Comparison of ENCODE assay signal across 1 cellular context in the genomic region with DNA sequence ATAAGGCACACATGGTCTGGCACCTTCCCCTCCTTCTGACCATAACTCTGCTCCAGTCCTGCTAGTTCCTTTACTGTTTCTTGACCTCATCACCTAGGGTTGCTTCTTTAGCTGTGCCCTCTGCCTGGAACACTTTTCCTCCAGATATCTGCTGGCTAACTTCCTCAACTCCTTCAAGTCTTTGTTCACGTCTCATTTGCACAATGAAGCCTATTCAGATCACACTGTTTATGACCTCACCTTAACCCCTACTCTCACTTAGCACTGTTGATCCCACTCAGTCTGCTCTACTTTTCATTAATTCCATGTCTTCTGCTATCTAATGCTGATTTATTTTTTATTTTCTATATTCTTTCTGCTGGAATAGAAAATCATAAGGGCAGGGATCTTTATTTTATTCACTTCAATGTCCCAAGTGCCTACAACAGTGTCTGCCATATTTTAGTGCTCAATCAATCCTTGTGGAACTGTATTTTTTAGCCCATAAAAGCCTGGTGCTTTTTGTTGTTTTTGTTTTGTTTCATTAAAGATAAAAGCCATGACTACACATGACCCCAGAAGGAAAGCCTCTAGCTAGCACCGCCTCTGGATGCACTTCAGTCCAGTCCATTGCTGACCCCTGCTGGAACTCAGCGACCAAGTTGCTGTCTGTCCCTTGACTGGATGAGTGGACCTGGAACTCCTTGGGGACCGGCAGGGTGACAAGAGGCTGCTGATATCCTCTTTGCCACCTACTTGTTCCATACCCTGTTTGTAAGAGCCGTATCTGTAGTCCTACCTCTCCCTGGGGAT.
TF ChIP-seq lines count a peak whose summit lies in the region.

No MANE protein-coding gene starts in this region.

TF ChIP-seq in K562, 482 proteins besides CTCF, POLR2A, EP300 and RAD21 (continued from another document and continues in another):
- TF ChIP-seq, protein P1, sequence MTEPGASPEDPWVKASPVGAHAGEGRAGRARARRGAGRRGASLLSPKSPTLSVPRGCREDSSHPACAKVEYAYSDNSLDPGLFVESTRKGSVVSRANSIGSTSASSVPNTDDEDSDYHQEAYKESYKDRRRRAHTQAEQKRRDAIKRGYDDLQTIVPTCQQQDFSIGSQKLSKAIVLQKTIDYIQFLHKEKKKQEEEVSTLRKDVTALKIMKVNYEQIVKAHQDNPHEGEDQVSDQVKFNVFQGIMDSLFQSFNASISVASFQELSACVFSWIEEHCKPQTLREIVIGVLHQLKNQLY (CRISPR knock-in tag; conservative IDR thresholded peaks at IDR 0.05), result no peak
- no peak for TF ChIP-seq JUN (IDR thresholded peaks at IDR 0.05; ENCODE audit: borderline replicate concordance, low read depth, low read length)
- TF ChIP-seq JUN (CRISPR knock-in tag; IDR thresholded peaks at IDR 0.05; ENCODE audit: borderline replicate concordance), result no peak
- TF ChIP-seq FOXA3 (CRISPR knock-in tag; conservative IDR thresholded peaks at IDR 0.05 in 1 of 2, IDR thresholded peaks at IDR 0.05 in 1 of 2), result no peak
- no peak for TF ChIP-seq TARDBP (IDR thresholded peaks at IDR 0.05)
- no peak for TF ChIP-seq CBFB (CRISPR knock-in tag; IDR thresholded peaks at IDR 0.05)
- TF ChIP-seq RFX1 (IDR thresholded peaks at IDR 0.05), result peak; percentile 88
- TF ChIP-seq HMGN3 (IDR thresholded peaks at IDR 0.05; ENCODE audit: borderline replicate concordance, extremely low read depth, insufficient read length, low read depth, low read length), result no peak
- no peak for TF ChIP-seq ZNF311 (CRISPR knock-in tag; IDR thresholded peaks at IDR 0.05)
- TF ChIP-seq JUND (IDR thresholded peaks at IDR 0.05; ENCODE audit: borderline replicate concordance, low read depth, low read length), result peak; percentile 45; the same call in 1 of the 2 replicates
- peak; percentile 23; the same call in 1 of the 3 replicates for TF ChIP-seq JUND (tag; IDR thresholded peaks at IDR 0.05; ENCODE audit: borderline replicate concordance, low read depth, low read length)
- TF ChIP-seq CHD7 (IDR thresholded peaks at IDR 0.05; ENCODE audit: low read depth, low read length), result no peak
- TF ChIP-seq MLLT1 (IDR thresholded peaks at IDR 0.05), result no peak
- TF ChIP-seq NEUROD1 (IDR thresholded peaks at IDR 0.05; ENCODE audit: borderline replicate concordance, low read depth, low read length, partially characterized antibody), result no peak
- TF ChIP-seq ZNF444 (CRISPR knock-in tag; IDR thresholded peaks at IDR 0.05), result no peak
- TF ChIP-seq, protein P2, sequence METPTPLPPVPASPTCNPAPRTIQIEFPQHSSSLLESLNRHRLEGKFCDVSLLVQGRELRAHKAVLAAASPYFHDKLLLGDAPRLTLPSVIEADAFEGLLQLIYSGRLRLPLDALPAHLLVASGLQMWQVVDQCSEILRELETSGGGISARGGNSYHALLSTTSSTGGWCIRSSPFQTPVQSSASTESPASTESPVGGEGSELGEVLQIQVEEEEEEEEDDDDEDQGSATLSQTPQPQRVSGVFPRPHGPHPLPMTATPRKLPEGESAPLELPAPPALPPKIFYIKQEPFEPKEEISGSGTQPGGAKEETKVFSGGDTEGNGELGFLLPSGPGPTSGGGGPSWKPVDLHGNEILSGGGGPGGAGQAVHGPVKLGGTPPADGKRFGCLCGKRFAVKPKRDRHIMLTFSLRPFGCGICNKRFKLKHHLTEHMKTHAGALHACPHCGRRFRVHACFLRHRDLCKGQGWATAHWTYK (CRISPR knock-in tag; IDR thresholded peaks at IDR 0.05), result no peak
- TF ChIP-seq ARHGAP35 (IDR thresholded peaks at IDR 0.05; ENCODE audit: partially characterized antibody), result no peak
- no peak for TF ChIP-seq BRCA1 (IDR thresholded peaks at IDR 0.05)
- TF ChIP-seq BRCA1 (CRISPR knock-in tag; IDR thresholded peaks at IDR 0.05), result no peak
- no peak for TF ChIP-seq ZNF583 (CRISPR knock-in tag; IDR thresholded peaks at IDR 0.05)
- TF ChIP-seq SMARCA4 (IDR thresholded peaks at IDR 0.05), result no peak
- no peak for TF ChIP-seq MEF2A (IDR thresholded peaks at IDR 0.05; ENCODE audit: control insufficient read depth, low read depth, low read length)
- TF ChIP-seq CAMTA2 (CRISPR knock-in tag; conservative IDR thresholded peaks at IDR 0.05), result no peak
- TF ChIP-seq E2F4 (CRISPR knock-in tag; IDR thresholded peaks at IDR 0.05; ENCODE audit: low read depth), result no peak
- no peak for TF ChIP-seq E2F3 (CRISPR knock-in tag; IDR thresholded peaks at IDR 0.05)
- TF ChIP-seq ZBTB11 (CRISPR knock-in tag; IDR thresholded peaks at IDR 0.05), result no peak
- no peak for TF ChIP-seq ZSCAN29 (IDR thresholded peaks at IDR 0.05)
- no peak for TF ChIP-seq ESRRB (CRISPR knock-in tag; IDR thresholded peaks at IDR 0.05; ENCODE audit: borderline replicate concordance)
- no peak for TF ChIP-seq SMARCA5 (IDR thresholded peaks at IDR 0.05)
- no peak for TF ChIP-seq RHOXF2B (CRISPR knock-in tag; conservative IDR thresholded peaks at IDR 0.05)
- no peak for TF ChIP-seq ZFP91 (CRISPR knock-in tag; IDR thresholded peaks at IDR 0.05)
- TF ChIP-seq ZNF274 (IDR thresholded peaks at IDR 0.05; ENCODE audit: borderline replicate concordance, low read depth, low read length), result no peak
- TF ChIP-seq SRSF1 (IDR thresholded peaks at IDR 0.05; ENCODE audit: low read depth, low read length), result no peak
- TF ChIP-seq LARP7 (IDR thresholded peaks at IDR 0.05), result no peak
- no peak for TF ChIP-seq MTA1 (IDR thresholded peaks at IDR 0.05; ENCODE audit: borderline replicate concordance)
